In the genomic region with DNA sequence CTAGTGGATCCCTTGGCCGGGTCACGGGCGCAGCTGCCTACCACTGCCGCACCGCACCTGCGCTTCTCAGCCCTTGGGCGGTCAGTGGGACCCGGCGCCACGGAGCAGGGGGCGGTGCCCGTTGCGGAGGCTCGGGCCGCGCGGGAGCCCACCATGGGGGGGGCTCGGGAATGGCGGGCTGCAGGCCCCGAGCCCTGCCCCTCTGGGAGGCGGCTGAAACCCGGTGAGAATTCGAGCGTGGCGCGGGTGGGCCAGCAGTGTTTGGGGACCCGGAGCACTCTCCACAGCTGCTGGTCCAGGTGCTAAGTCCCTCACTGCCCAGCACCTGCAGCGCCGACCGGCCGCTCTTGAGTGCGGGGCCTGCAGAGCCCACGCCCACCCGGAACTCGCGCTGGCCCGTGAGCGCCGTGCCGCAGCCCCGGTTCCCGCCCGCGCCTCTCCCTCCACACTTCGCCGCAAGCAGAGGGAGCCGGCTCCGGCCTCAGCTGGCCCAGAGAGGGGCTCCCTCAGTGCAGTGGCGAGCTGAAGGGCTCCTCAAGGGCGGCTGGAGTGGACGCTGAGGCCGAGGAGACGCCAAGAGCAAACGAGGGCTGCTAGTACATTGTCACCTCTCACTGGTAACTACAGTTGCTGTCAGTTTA, we compare ENCODE assay signal across 31 cellular contexts.
DNase-seq lines count a peak whose midpoint lies in the region; ATAC-seq, FAIRE-seq and TF ChIP-seq lines count a peak whose summit lies in the region.
"Had no signal": no experiment of that assay in that cellular context is flagged by ENCODE, and none has a peak within 500 bp of the region (broad histone marks: within the 10 kb centered on the region; RNA-seq: fewer than 3 reads in every experiment).

No MANE protein-coding gene starts in this region.

- H3K9me3 ChIP-seq in esophagus muscularis mucosa (no peaks in the 10 kb centered on the region), testis (no peaks in the 10 kb centered on the region)
- H3K9me3 ChIP-seq: esophagus squamous epithelium, HAP-1, lower lobe of right lung, psoas muscle had no signal

- H3K4me3 ChIP-seq in esophagus muscularis mucosa = no peak overlapping the region
- H3K4me3 ChIP-seq in testis = peak overlapping the region; percentile 43 to 58
- H3K4me3 ChIP-seq: esophagus squamous epithelium, HAP-1, heart left ventricle, lower lobe of right lung, psoas muscle had no signal

- peak; percentile 20 for DNase-seq in stimulated activated CD4-positive, alpha-beta T cell treated with anti-CD3 and anti-CD28 coated beads, Interleukin-12 subunit alpha, Interleukin-12 subunit beta, amount 100 ng/mL, for 4 hours
- DNase-seq in stimulated activated CD4-positive, alpha-beta T cell treated with anti-CD3 and anti-CD28 coated beads, Interleukin-2, amount 100 ng/mL, for 48 hours = no peak
- DNase-seq in HTR-8/SVneo (ENCODE audit: insufficient read length, low spot score) (no peak), esophagus muscularis mucosa (ENCODE audit: extremely low spot score) (peak; percentile 39), testis (no peak), NCI-H1436 treated with DMSO at 0.1 percent for 48 hours (lab: John Stamatoyannopoulos, UW) (no peak)
- DNase-seq: ACHN; activated CD4-positive, alpha-beta T cell treated with anti-CD3 and anti-CD28 coated beads, Interleukin-2, amount 10 ng/mL, durations not matched to agents 24 days and 14 days; activated naive CD4-positive, alpha-beta T cell; activated T-cell treated with anti-CD3 and anti-CD28 coated beads, Interleukin-2, amount 50 U/mL, for 1 hour; cerebellar nuclear complex; dermis blood vessel endothelial cell; esophagus squamous epithelium; foreskin keratinocyte; heart left ventricle; Kasumi-1; kidney glomerular epithelial cell; lower lobe of right lung; NCI-H146; NCI-H2107; NCI-H446; NCI-H774; nucleus accumbens; psoas muscle; Right ventricle myocardium superior had no signal

- 93% methylated on average over 18 of the region's 54 CpGs for WGBS in esophagus muscularis mucosa
- 73 to 96% methylated on average over 18 to 54 of the region's 54 CpGs for WGBS in testis, 2 donors

- ATAC-seq in HG03135 (IDR thresholded peaks at IDR 0.05; ENCODE audit: unreplicated experiment) = no peak
- ATAC-seq: lower lobe of right lung; naive thymus-derived CD8-positive, alpha-beta T cell; Panc1; psoas muscle; sciatic nerve had no signal

- no peak for TF ChIP-seq EP300 in esophagus muscularis mucosa (IDR thresholded peaks at IDR 0.05)

- peak; percentile 20 for FAIRE-seq in HTR-8/SVneo (lab: Jason Lieb, UNC)
- FAIRE-seq: GM12892 had no signal

- no peaks in the 10 kb centered on the region for H3K27me3 ChIP-seq in esophagus muscularis mucosa
- no peaks in the 10 kb centered on the region for H3K27me3 ChIP-seq in testis
- H3K27me3 ChIP-seq: esophagus squamous epithelium, foreskin keratinocyte, heart left ventricle had no signal

- intact Hi-C loops in esophagus muscularis mucosa (cut with DNase I) (no loop called here), testis (cut with DNase I; ENCODE audit: low total_unique reads) (no loop called here)

- H3K4me1 ChIP-seq in esophagus muscularis mucosa (peaks cover 0 to 1% (median 0%) of the 10 kb centered on the region in 4 donors), testis (no peaks in the 10 kb centered on the region)
- H3K4me1 ChIP-seq: psoas muscle had no signal

- no peak for TF ChIP-seq CTCF in esophagus muscularis mucosa (IDR thresholded peaks at IDR 0.05)
- TF ChIP-seq CTCF in testis (IDR thresholded peaks at IDR 0.05) = no peak

- H3K27ac ChIP-seq in esophagus muscularis mucosa (replicated peaks in 1 of 4) (no peak overlapping the region), testis (no peak overlapping the region)
- H3K27ac ChIP-seq: psoas muscle had no signal

- H3K36me3 ChIP-seq in esophagus muscularis mucosa = no peaks in the 10 kb centered on the region
- no peaks in the 10 kb centered on the region for H3K36me3 ChIP-seq in testis (ENCODE audit: low read depth, missing control alignments)
- H3K36me3 ChIP-seq: esophagus squamous epithelium, HAP-1, heart left ventricle, lower lobe of right lung had no signal

- TF ChIP-seq POLR2A in esophagus muscularis mucosa (IDR thresholded peaks at IDR 0.05; ENCODE audit: low read depth) (no peak), testis (IDR thresholded peaks at IDR 0.05) (no peak)

Comparison
In these comparisons a context has a peak if more than half of its experiments do, and no peak if none do; other contexts are left out.
1. DNase-seq: peak in stimulated activated CD4-positive, alpha-beta T cell treated with anti-CD3 and anti-CD28 coated beads, Interleukin-12 subunit alpha, Interleukin-12 subunit beta, amount 100 ng/mL, for 4 hours (single experiment) and esophagus muscularis mucosa (single experiment); none in stimulated activated CD4-positive, alpha-beta T cell treated with anti-CD3 and anti-CD28 coated beads, Interleukin-2, amount 100 ng/mL, for 48 hours (0 of 2), HTR-8/SVneo (single experiment), testis (single experiment) and NCI-H1436 treated with DMSO at 0.1 percent for 48 hours (single experiment).
2. H3K4me3 ChIP-seq: peak in testis (2 of 2); none in esophagus muscularis mucosa (0 of 4).